ENCODE assay signal across 8 cellular contexts in genomic region chr4:154416183-154416543, GRCh38.
DNase-seq lines count a peak whose midpoint lies in the region; ATAC-seq, FAIRE-seq and TF ChIP-seq lines count a peak whose summit lies in the region.

No MANE protein-coding gene starts in this region.

- TF ChIP-seq POLR2A in HepG2 (IDR thresholded peaks at IDR 0.05; ENCODE audit: insufficient read depth in 1 of 2, low read depth in 2 of 2, low read length in 2 of 2), result no peak
- no peak for TF ChIP-seq POLR2A in upper lobe of left lung (IDR thresholded peaks at IDR 0.05)

- H3K9me3 ChIP-seq in CD4-positive, alpha-beta memory T cell (ENCODE audit: control insufficient read depth in 1 of 2, low read length in 2 of 2), result no peaks in the 10 kb centered on the region
- H3K9me3 ChIP-seq in HepG2 (ENCODE audit: low read length) (no peaks in the 10 kb centered on the region), upper lobe of left lung (no peaks in the 10 kb centered on the region)

- H3K36me3 Mint-ChIP-seq in CD4-positive, alpha-beta memory T cell, result no peaks in the 10 kb centered on the region

- FAIRE-seq in HepG2 (lab: Jason Lieb, UNC), result no peak
- no peak for FAIRE-seq in RCC 7860 (lab: Jason Lieb, UNC)

- H3K79me2 ChIP-seq in HepG2 (ENCODE audit: insufficient read depth, low read length), result no peaks in the 10 kb centered on the region

- no peak overlapping the region for H3K4me3 ChIP-seq in CD4-positive, alpha-beta memory T cell (ENCODE audit: low read length in 2 of 2)
- H3K4me3 ChIP-seq in brain microvascular endothelial cell (ENCODE audit: low read depth, low read length), result peak overlapping the region; percentile 55
- peak overlapping the region; percentile 42 to 67 (median 50); a peak in 5 of 6 replicates for H3K4me3 ChIP-seq in HepG2 (replicated peaks in 1 of 3; ENCODE audit: insufficient read depth in 1 of 3, low read depth in 2 of 3, low read length in 3 of 3)
- H3K4me3 ChIP-seq in upper lobe of left lung, result peak overlapping the region in 3 of 4 donors; percentile 37 to 46 (median 41)

- H3K4me2 ChIP-seq in HepG2 (ENCODE audit: low read depth, low read length), result peak overlapping the region; percentile 91

- DNase-seq in CD4-positive, alpha-beta memory T cell, result no peak
- DNase-seq in brain microvascular endothelial cell, result no peak
- DNase-seq in HepG2 (ENCODE audit: low spot score), result peak; percentile 10
- peak in 1 of 2 donors; percentile 5 for DNase-seq in upper lobe of left lung
- DNase-seq in RCC 7860 (ENCODE audit: low spot score), result no peak
- DNase-seq in KBM-7, result no peak

- intact Hi-C loops in CD4-positive, alpha-beta memory T cell (cut with micrococcal nuclease), result no loop called here
- intact Hi-C loops in HepG2 (cut with micrococcal nuclease; ENCODE audit: unreplicated experiment), result loop anchor here (5.0 kb wide), 1 partner anchor 86 kb away; no protein-coding TSS in a partner anchor

- no peaks in the 10 kb centered on the region for H3K36me3 ChIP-seq in CD4-positive, alpha-beta memory T cell (ENCODE audit: insufficient read depth, low read length)
- H3K36me3 ChIP-seq in brain microvascular endothelial cell (replicated peaks), result no peaks in the 10 kb centered on the region
- no peaks in the 10 kb centered on the region for H3K36me3 ChIP-seq in HepG2 (replicated peaks in 1 of 2; ENCODE audit: control insufficient read depth in 1 of 2, insufficient read depth in 2 of 2, low read length in 2 of 2)
- no peaks in the 10 kb centered on the region for H3K36me3 ChIP-seq in upper lobe of left lung

- H3K4me1 Mint-ChIP-seq in CD4-positive, alpha-beta memory T cell, result peaks cover 12 to 18% (median 15%) of the 10 kb centered on the region in 4 donors

- peak overlapping the region; percentile 68 for H2AFZ ChIP-seq in HepG2 (ENCODE audit: low read length)

- POLR2A ChIA-PET in CD4-positive, alpha-beta memory T cell (lab: Charles Lee; ENCODE audit: partially characterized antibody), result no interaction called here
- POLR2A ChIA-PET in HepG2 (lab: Yijun Ruan, JAX), result no interaction called here

- no peak for TF ChIP-seq RAD21 in HepG2 (CRISPR knock-in tag; IDR thresholded peaks at IDR 0.05)

- H3K4me1 ChIP-seq in CD4-positive, alpha-beta memory T cell (ENCODE audit: insufficient read depth, low read length), result peaks cover 8% of the 10 kb centered on the region
- H3K4me1 ChIP-seq in HepG2 (ENCODE audit: insufficient read depth, low read length) (peaks cover 12% of the 10 kb centered on the region), upper lobe of left lung (peaks cover 0 to 10% (median 4%) of the 10 kb centered on the region in 4 donors)

- WGBS in HepG2 (ENCODE audit: low lambda C conversion rate), result 7% methylated on average over 9 of the region's 10 CpGs
- 8% methylated on average over 10 of the region's 10 CpGs for WGBS in upper lobe of left lung, 2 donors

- no peaks in the 10 kb centered on the region for H4K20me1 ChIP-seq in HepG2 (ENCODE audit: insufficient read depth, low read length)

- peaks cover 0 to 4% (median 0%) of the 10 kb centered on the region in 8 donors for H3K9me3 Mint-ChIP-seq in CD4-positive, alpha-beta memory T cell

- in situ Hi-C loops in brain microvascular endothelial cell (cut with HindIII; ENCODE audit: low pct_ligation_motif_present, low sequenced_read_pairs), result no loop called here
- in situ Hi-C loops in HepG2 (cut with HindIII; ENCODE audit: extremely low pct_ligation_motif_present, low pct_unique_long_range_greater_than_20kb), result no loop called here
- in situ Hi-C loops in KBM-7 (cut with MboI; ENCODE audit: low pct_unique_long_range_greater_than_20kb, low sequenced_read_pairs), result no loop called here

- TF ChIP-seq EP300 in HepG2 (IDR thresholded peaks at IDR 0.05; ENCODE audit: low read depth in 2 of 2, low read length in 2 of 2) (no peak), HepG2 (CRISPR knock-in tag; IDR thresholded peaks at IDR 0.05; ENCODE audit: borderline replicate concordance) (no peak), upper lobe of left lung (IDR thresholded peaks at IDR 0.05) (no peak)

- H3K27me3 ChIP-seq in CD4-positive, alpha-beta memory T cell (ENCODE audit: insufficient read depth, low read length), result peaks cover 10% of the 10 kb centered on the region
- no peaks in the 10 kb centered on the region for H3K27me3 ChIP-seq in brain microvascular endothelial cell (replicated peaks)
- H3K27me3 ChIP-seq in HepG2 (ENCODE audit: control insufficient read depth in 1 of 2, insufficient read depth in 2 of 2, low read length in 2 of 2), result peaks cover 0 to 21% of the 10 kb centered on the region in 2 experiments; a peak in 3 of 5 replicates
- H3K27me3 ChIP-seq in upper lobe of left lung, result no peaks in the 10 kb centered on the region

- peak; percentile 28 for TF ChIP-seq CTCF in brain microvascular endothelial cell (IDR thresholded peaks at IDR 0.05; ENCODE audit: low read depth, low read length, missing control alignments)
- peak; percentile 55 for TF ChIP-seq CTCF in HepG2 (CRISPR knock-in tag; IDR thresholded peaks at IDR 0.05)
- TF ChIP-seq CTCF in upper lobe of left lung (IDR thresholded peaks at IDR 0.05), result no peak

- CTCF ChIA-PET in CD4-positive, alpha-beta memory T cell (lab: Charles Lee; ENCODE audit: partially characterized antibody), result no interaction called here
- CTCF ChIA-PET in HepG2 (lab: Yijun Ruan, JAX; ENCODE audit: low intra/inter-chr PET ratio, low total read pairs), result no interaction called here

- no TSS peak for BruUV-seq in HepG2 (replicated peaks; lab: Mats Ljungman, UMichigan)

- H3K9ac ChIP-seq in HepG2 (ENCODE audit: insufficient read depth, low read depth, low read length), result no peak overlapping the region

- H3K27me3 Mint-ChIP-seq in CD4-positive, alpha-beta memory T cell, result peaks cover 21 to 24% of the 10 kb centered on the region in 2 donors

- peak; percentile 19 for ATAC-seq in GM19328 (IDR thresholded peaks at IDR 0.05; ENCODE audit: unreplicated experiment)
- ATAC-seq in HG03442 (IDR thresholded peaks at IDR 0.05; ENCODE audit: unreplicated experiment), result peak; percentile 37
- ATAC-seq in HepG2, result peak; percentile 84
- peak in 1 of 2 donors; percentile 51 for ATAC-seq in upper lobe of left lung (ENCODE audit: low FRiP score in 2 of 2)

- H3K4me3 Mint-ChIP-seq in CD4-positive, alpha-beta memory T cell, result peak overlapping the region; percentile 32 to 84 (median 73)

- no peak overlapping the region for H3K27ac ChIP-seq in CD4-positive, alpha-beta memory T cell (ENCODE audit: low read depth, low read length)
- no peak overlapping the region for H3K27ac ChIP-seq in brain microvascular endothelial cell
- H3K27ac ChIP-seq in HepG2 (ENCODE audit: extremely low read length, insufficient read depth, low read length), result no peak overlapping the region
- no peak overlapping the region for H3K27ac ChIP-seq in upper lobe of left lung

- peak overlapping the region in 1 of 7 donors; percentile 65 for H3K27ac Mint-ChIP-seq in CD4-positive, alpha-beta memory T cell

TF ChIP-seq in HepG2, 621 proteins besides CTCF, POLR2A, EP300 and RAD21 (continues in another document):
- no peak for TF ChIP-seq E2F2 (CRISPR knock-in tag; IDR thresholded peaks at IDR 0.05; ENCODE audit: borderline replicate concordance)
- TF ChIP-seq TBX2 (CRISPR knock-in tag; IDR thresholded peaks at IDR 0.05; ENCODE audit: borderline replicate concordance), result peak; percentile 35; the same call in 1 of the 2 replicates
- 0 out of 4 replicates have a peak, but pooled peaks of 1 of the 2 experiments have one; percentile 20 for TF ChIP-seq HMGXB4 (CRISPR knock-in tag; IDR thresholded peaks at IDR 0.05; ENCODE audit: borderline replicate concordance in 1 of 2, low read depth in 1 of 2)
- no peak for TF ChIP-seq SMAD3 (CRISPR knock-in tag; IDR thresholded peaks at IDR 0.05)
- TF ChIP-seq TFAP4 (IDR thresholded peaks at IDR 0.05; ENCODE audit: borderline replicate concordance, low read depth), result 0 out of 2 replicates have a peak, but pooled peaks have one; percentile 10
- TF ChIP-seq ZNF331 (CRISPR knock-in tag; IDR thresholded peaks at IDR 0.05), result no peak
- no peak for TF ChIP-seq KLF6 (CRISPR knock-in tag; IDR thresholded peaks at IDR 0.05)
- no peak for TF ChIP-seq MLLT10 (CRISPR knock-in tag; IDR thresholded peaks at IDR 0.05)
- TF ChIP-seq PHF21A (CRISPR knock-in tag; IDR thresholded peaks at IDR 0.05), result no peak
- no peak for TF ChIP-seq ZNF550 (CRISPR knock-in tag; IDR thresholded peaks at IDR 0.05; ENCODE audit: borderline replicate concordance)

Comparison
In these comparisons a context has a peak if more than half of its experiments do, and no peak if none do; other contexts are left out.
1. H3K4me3 ChIP-seq: peak in brain microvascular endothelial cell (single experiment), HepG2 (3 of 3) and upper lobe of left lung (3 of 4); none in CD4-positive, alpha-beta memory T cell (0 of 2).
2. CTCF ChIP-seq: peak in brain microvascular endothelial cell (single experiment) and HepG2 (single experiment); none in upper lobe of left lung (0 of 6).